13 cellular contexts compared by ENCODE assay signal in the genomic region with DNA sequence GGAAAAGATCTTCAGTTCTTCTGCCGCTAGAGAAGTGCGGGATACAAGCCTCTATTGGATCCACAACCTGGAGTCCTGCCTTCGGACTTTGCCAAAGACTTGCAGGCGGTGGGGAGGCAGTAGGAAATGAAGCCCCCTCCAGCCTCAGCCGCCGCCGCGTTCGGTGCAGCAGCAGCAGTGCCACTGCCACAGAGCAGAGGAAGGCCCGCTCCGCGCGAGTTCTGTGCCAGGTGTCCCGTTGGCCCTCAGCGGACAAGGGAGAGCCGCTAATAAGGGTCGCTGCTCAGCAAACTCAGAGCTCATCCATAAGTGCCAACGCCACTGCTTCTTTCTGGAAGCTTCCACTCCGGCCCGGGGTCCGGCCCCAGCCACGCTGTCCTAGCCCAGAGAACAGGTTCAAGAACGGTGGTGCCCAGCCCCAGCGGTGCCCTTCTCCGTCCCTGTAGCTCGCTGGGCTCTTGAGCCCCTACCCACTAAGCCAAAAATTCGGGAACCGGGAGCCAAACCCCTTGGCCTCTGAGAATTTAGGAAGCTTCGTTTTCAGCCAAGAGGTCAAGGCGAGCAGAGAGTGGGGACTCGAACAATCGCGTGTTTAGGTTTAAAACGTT. TPM values are rescaled to one million over a fixed set of nuclear protein-coding genes. Genes with fewer than 3 reads are reported as not detected.
DNase-seq lines count a peak whose midpoint lies in the region; ATAC-seq and TF ChIP-seq lines count a peak whose summit lies in the region.
"Had no signal": no experiment of that assay in that cellular context is flagged by ENCODE, and none has a peak within 500 bp of the region (broad histone marks: within the 10 kb centered on the region; RNA-seq: fewer than 3 reads in every experiment).

No MANE protein-coding gene starts in this region.

- H3K9me3 ChIP-seq in neural cell (ENCODE audit: low read length) (no peaks in the 10 kb centered on the region), spleen (no peaks in the 10 kb centered on the region)

- H3K27me3 Mint-ChIP-seq in stimulated activated naive CD8-positive, alpha-beta T cell treated with anti-CD3 and anti-CD28 coated beads, Interleukin-15, Interleukin-2, amounts not matched to agents 100 ng/mL and 50 ng/mL, for 24 hours = peaks cover 96% of the 10 kb centered on the region
- peaks cover 100% of the 10 kb centered on the region for H3K27me3 Mint-ChIP-seq in brain

- no peaks in the 10 kb centered on the region for H3K9me2 ChIP-seq in neural cell (ENCODE audit: insufficient read depth, low read length)

- no peaks in the 10 kb centered on the region for H3K36me3 ChIP-seq in neural cell (ENCODE audit: insufficient read depth, low read length)
- H3K36me3 ChIP-seq in spleen = no peaks in the 10 kb centered on the region

- H3K27me3 ChIP-seq in neural cell (ENCODE audit: insufficient read depth, low read depth, low read length) = peaks cover 100% of the 10 kb centered on the region
- peaks cover 15 to 100% (median 100%) of the 10 kb centered on the region in 7 donors for H3K27me3 ChIP-seq in spleen (replicated peaks in 1 of 7)

- H3K4me2 ChIP-seq in neural cell (ENCODE audit: low read length) = no peak overlapping the region

- TF ChIP-seq POLR2A in spleen (IDR thresholded peaks at IDR 0.05) = no peak

- H3K4me1 Mint-ChIP-seq in stimulated activated naive CD8-positive, alpha-beta T cell treated with anti-CD3 and anti-CD28 coated beads, Interleukin-15, Interleukin-2, amounts not matched to agents 100 ng/mL and 50 ng/mL, for 24 hours (ENCODE audit: low read depth) = peaks cover 30% of the 10 kb centered on the region
- peaks cover 39% of the 10 kb centered on the region for H3K4me1 Mint-ChIP-seq in brain

- 5 to 9% (median 8%) methylated on average over 28 to 34 of the region's 34 CpGs for WGBS in spleen, 5 donors

- no peaks in the 10 kb centered on the region for H3K79me2 ChIP-seq in neural cell (replicated peaks; ENCODE audit: insufficient read depth, low read length)

- H3K4me3 ChIP-seq in neural cell (ENCODE audit: low read length) = no peak overlapping the region
- peak overlapping the region in 2 of 8 donors; percentile 5 to 47 for H3K4me3 ChIP-seq in spleen

- H3F3A ChIP-seq in neural cell (ENCODE audit: insufficient read depth, low read length, poor library complexity, severe bottlenecking) = no peaks in the 10 kb centered on the region

- TF ChIP-seq EP300 in neural cell (conservative IDR thresholded peaks at IDR 0.05; ENCODE audit: poor library complexity, severe bottlenecking) = no peak

- peak overlapping the region; percentile 13 for H3K4me3 Mint-ChIP-seq in stimulated activated naive CD8-positive, alpha-beta T cell treated with anti-CD3 and anti-CD28 coated beads, Interleukin-15, Interleukin-2, amounts not matched to agents 100 ng/mL and 50 ng/mL, for 24 hours
- peak overlapping the region in 4 of 5 experiments; percentile 37 to 96 (median 68) for H3K4me3 Mint-ChIP-seq in brain
- H3K4me3 Mint-ChIP-seq: activated T-cell treated with anti-CD3 and anti-CD28 coated beads, Interleukin-2, amount 50 U/mL, for 4 hours had no signal

- H2AFZ ChIP-seq in neural cell (ENCODE audit: low read depth, low read length) = no peak overlapping the region

- H3K27ac ChIP-seq in neural cell (ENCODE audit: low read length) (no peak overlapping the region), spleen (no peak overlapping the region)

- DNase-seq in stimulated activated naive CD8-positive, alpha-beta T cell treated with anti-CD3 and anti-CD28 coated beads, Interleukin-15, Interleukin-2, amounts not matched to agents 100 U/mL and 50 U/mL, for 24 hours = no peak
- DNase-seq in ureter (ENCODE audit: low spot score) (no peak), spleen (no peak)
- DNase-seq: activated T-cell treated with anti-CD3 and anti-CD28 coated beads, Interleukin-2, amount 50 U/mL, for 4 hours; GDM1; NCI-H510A; stimulated activated CD4-positive, alpha-beta T cell treated with anti-CD3 and anti-CD28 coated beads, Interleukin-12 subunit alpha, Interleukin-12 subunit beta, amount 100 ng/mL, for 4 hours; stimulated activated CD8-positive, alpha-beta memory T cell treated with anti-CD3 and anti-CD28 coated beads, Interleukin-4, amount 100 ng/mL, for 48 hours had no signal

- no peak for TF ChIP-seq RAD21 in neural cell (conservative IDR thresholded peaks at IDR 0.05)

- intact Hi-C loops in spleen (cut with DNase I; ENCODE audit: low total_unique reads) = no loop called here

- H3K27ac Mint-ChIP-seq in stimulated activated naive CD8-positive, alpha-beta T cell treated with anti-CD3 and anti-CD28 coated beads, Interleukin-15, Interleukin-2, amounts not matched to agents 100 ng/mL and 50 ng/mL, for 24 hours = no peak overlapping the region
- peak overlapping the region in 2 of 5 experiments; percentile 80 to 95 for H3K27ac Mint-ChIP-seq in brain

- no peaks in the 10 kb centered on the region for H3K9me3 Mint-ChIP-seq in stimulated activated naive CD8-positive, alpha-beta T cell treated with anti-CD3 and anti-CD28 coated beads, Interleukin-15, Interleukin-2, amounts not matched to agents 100 ng/mL and 50 ng/mL, for 24 hours
- peaks cover 0 to 8% (median 0%) of the 10 kb centered on the region in 5 experiments for H3K9me3 Mint-ChIP-seq in brain
- H3K9me3 Mint-ChIP-seq: activated T-cell treated with anti-CD3 and anti-CD28 coated beads, Interleukin-2, amount 50 U/mL, for 4 hours had no signal

- ATAC-seq in stimulated activated naive CD8-positive, alpha-beta T cell treated with anti-CD3 and anti-CD28 coated beads, Interleukin-15, Interleukin-2, amounts not matched to agents 100 U/mL and 50 U/mL, for 24 hours = no peak
- ATAC-seq in GM19328 (IDR thresholded peaks at IDR 0.05; ENCODE audit: unreplicated experiment) (no peak), HG02870 (IDR thresholded peaks at IDR 0.05; ENCODE audit: unreplicated experiment) (no peak)

- H4K20me1 ChIP-seq in neural cell (ENCODE audit: insufficient read depth) = no peaks in the 10 kb centered on the region

- TF ChIP-seq CTCF in brain (conservative IDR thresholded peaks at IDR 0.05) (no peak), neural cell (IDR thresholded peaks at IDR 0.05; ENCODE audit: poor library complexity, severe bottlenecking) (no peak), spleen (IDR thresholded peaks at IDR 0.05 in 8 of 11, conservative IDR thresholded peaks at IDR 0.05 in 3 of 11) (no peak)

- peaks cover 9 to 44% (median 36%) of the 10 kb centered on the region in 6 donors for H3K4me1 ChIP-seq in spleen

- H3K36me3 Mint-ChIP-seq in stimulated activated naive CD8-positive, alpha-beta T cell treated with anti-CD3 and anti-CD28 coated beads, Interleukin-15, Interleukin-2, amounts not matched to agents 100 ng/mL and 50 ng/mL, for 24 hours (ENCODE audit: low read depth) = no peaks in the 10 kb centered on the region
- H3K36me3 Mint-ChIP-seq in brain = peaks cover 40% of the 10 kb centered on the region

- no peak overlapping the region for H3K9ac ChIP-seq in neural cell (ENCODE audit: low read length)

TF ChIP-seq in neural cell, 6 proteins besides CTCF, POLR2A, EP300 and RAD21:
- TF ChIP-seq EZH2 (IDR thresholded peaks at IDR 0.05; ENCODE audit: borderline replicate concordance, insufficient read depth, low read length, poor library complexity, severe bottlenecking) (peak; percentile 72), MXI1 (conservative IDR thresholded peaks at IDR 0.05; ENCODE audit: poor library complexity, severe bottlenecking) (no peak), TAF1 (IDR thresholded peaks at IDR 0.05; ENCODE audit: low read depth) (no peak), POLR2AphosphoS5 (IDR thresholded peaks at IDR 0.05) (no peak), SMC3 (conservative IDR thresholded peaks at IDR 0.05; ENCODE audit: poor library complexity) (no peak)
- TF ChIP-seq, protein P1, sequence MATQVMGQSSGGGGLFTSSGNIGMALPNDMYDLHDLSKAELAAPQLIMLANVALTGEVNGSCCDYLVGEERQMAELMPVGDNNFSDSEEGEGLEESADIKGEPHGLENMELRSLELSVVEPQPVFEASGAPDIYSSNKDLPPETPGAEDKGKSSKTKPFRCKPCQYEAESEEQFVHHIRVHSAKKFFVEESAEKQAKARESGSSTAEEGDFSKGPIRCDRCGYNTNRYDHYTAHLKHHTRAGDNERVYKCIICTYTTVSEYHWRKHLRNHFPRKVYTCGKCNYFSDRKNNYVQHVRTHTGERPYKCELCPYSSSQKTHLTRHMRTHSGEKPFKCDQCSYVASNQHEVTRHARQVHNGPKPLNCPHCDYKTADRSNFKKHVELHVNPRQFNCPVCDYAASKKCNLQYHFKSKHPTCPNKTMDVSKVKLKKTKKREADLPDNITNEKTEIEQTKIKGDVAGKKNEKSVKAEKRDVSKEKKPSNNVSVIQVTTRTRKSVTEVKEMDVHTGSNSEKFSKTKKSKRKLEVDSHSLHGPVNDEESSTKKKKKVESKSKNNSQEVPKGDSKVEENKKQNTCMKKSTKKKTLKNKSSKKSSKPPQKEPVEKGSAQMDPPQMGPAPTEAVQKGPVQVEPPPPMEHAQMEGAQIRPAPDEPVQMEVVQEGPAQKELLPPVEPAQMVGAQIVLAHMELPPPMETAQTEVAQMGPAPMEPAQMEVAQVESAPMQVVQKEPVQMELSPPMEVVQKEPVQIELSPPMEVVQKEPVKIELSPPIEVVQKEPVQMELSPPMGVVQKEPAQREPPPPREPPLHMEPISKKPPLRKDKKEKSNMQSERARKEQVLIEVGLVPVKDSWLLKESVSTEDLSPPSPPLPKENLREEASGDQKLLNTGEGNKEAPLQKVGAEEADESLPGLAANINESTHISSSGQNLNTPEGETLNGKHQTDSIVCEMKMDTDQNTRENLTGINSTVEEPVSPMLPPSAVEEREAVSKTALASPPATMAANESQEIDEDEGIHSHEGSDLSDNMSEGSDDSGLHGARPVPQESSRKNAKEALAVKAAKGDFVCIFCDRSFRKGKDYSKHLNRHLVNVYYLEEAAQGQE (IDR thresholded peaks at IDR 0.05; ENCODE audit: borderline replicate concordance) = no peak

RNA-seq across cellular contexts. Expression of a gene that starts 6.4 kb away (rescaled TPM):
- polyA plus RNA-seq in brain (ENCODE audit: insufficient read depth, low read depth, low replicate concordance) (68.4 TPM), neural cell (not detected in 2 replicates), spleen (under 1 TPM in 1 of 3 donors, not detected in 2; 0.03 TPM)
- polyA minus RNA-seq in neural cell = not detected in 2 replicates
- total RNA-seq in ureter (1.7 TPM), spleen (not detected)
- total RNA-seq: activated T-cell treated with anti-CD3 and anti-CD28 coated beads, Interleukin-2, amount 50 U/mL, for 4 hours had no signal

Comparison
In these comparisons a context has a peak if more than half of its experiments do, and no peak if none do; other contexts are left out.
1. RNA of a gene that starts 6.4 kb away (polyA plus RNA-seq): 68.4 TPM in brain (single experiment); 0.03 TPM in spleen and not detected in neural cell; every median in the first group is over 10 times any median in the second.